In the genomic region with DNA sequence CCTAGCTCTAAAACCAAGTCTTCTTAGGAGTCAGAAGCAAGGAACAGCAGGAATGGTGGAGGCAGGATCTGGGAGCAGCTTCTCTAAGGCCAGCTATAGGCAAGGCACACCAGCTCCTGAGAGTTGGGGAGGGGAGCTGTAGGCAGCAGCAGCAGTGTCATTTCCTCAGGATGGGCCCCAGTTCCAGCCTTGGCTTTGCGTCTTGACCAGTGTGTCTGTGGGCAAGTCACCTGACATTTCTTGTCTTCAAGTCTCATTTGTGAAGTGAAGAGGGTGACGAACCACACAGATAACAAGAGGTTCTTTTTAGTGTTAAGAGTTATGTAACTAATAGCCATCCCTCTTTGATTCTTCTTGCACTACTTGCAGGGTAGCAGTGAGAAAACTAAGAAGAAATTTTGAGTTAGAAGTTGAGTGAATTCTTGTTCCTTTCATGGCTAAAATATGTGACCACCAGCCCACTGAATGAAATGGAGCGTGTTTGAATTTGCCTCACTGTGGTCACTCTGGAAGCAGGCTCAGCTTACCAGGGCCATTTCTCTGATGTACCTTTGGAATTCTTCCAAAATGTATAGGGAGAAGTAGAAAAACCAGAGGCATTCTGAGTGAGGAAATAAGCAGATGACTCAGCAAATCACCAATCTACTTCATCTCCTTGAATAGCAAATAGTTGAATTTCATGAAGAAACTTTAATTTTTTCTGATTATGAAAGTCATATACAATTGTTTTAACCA, we compare ENCODE assay signal across 9 cellular contexts. TPM values are rescaled to one million over a fixed set of nuclear protein-coding genes. Genes with fewer than 3 reads are reported as not detected.
DNase-seq lines count a peak whose midpoint lies in the region; TF ChIP-seq lines count a peak whose summit lies in the region.
"Had no signal": no experiment of that assay in that cellular context is flagged by ENCODE, and none has a peak within 500 bp of the region (broad histone marks: within the 10 kb centered on the region; RNA-seq: fewer than 3 reads in every experiment).

No MANE protein-coding gene starts in this region.

- no peak for TF ChIP-seq CTCF in neutrophil (IDR thresholded peaks at IDR 0.05)

- intact Hi-C loops in activated naive CD4-positive, alpha-beta T cell treated with anti-CD3 and anti-CD28 coated beads for 36 hours (cut with micrococcal nuclease): no loop called here

- peak overlapping the region; percentile 55 for H3K27ac ChIP-seq in neutrophil

- CTCF ChIA-PET in activated naive CD4-positive, alpha-beta T cell treated with anti-CD3 and anti-CD28 coated beads for 36 hours (lab: Charles Lee): interaction anchor here (0.6 to 1.7 kb wide), 4 partner anchors 8 to 110 kb away, joined by 3 to 6 read pairs (median 3); no protein-coding TSS in a partner anchor
- CTCF ChIA-PET in activated CD4-positive, alpha-beta T cell treated with anti-CD3 and anti-CD28 coated beads, Interleukin-2, amount 10 ng/mL, durations not matched to agents 7 days and 5 days (lab: Charles Lee): interaction anchor here (0.6 to 1.4 kb wide), 3 partner anchors 11 to 16 kb away, joined by 3 to 4 read pairs (median 3); no protein-coding TSS in a partner anchor

- H3K9me3 Mint-ChIP-seq in activated naive CD4-positive, alpha-beta T cell treated with anti-CD3 and anti-CD28 coated beads for 36 hours: no peaks in the 10 kb centered on the region
- no peaks in the 10 kb centered on the region for H3K9me3 Mint-ChIP-seq in activated CD4-positive, alpha-beta T cell treated with anti-CD3 and anti-CD28 coated beads, Interleukin-2, amount 10 ng/mL, durations not matched to agents 7 days and 5 days

- no peak overlapping the region for H3K27ac Mint-ChIP-seq in activated naive CD4-positive, alpha-beta T cell treated with anti-CD3 and anti-CD28 coated beads for 36 hours
- H3K27ac Mint-ChIP-seq in activated CD4-positive, alpha-beta T cell treated with anti-CD3 and anti-CD28 coated beads, Interleukin-2, amount 10 ng/mL, durations not matched to agents 7 days and 5 days: no peak overlapping the region
- H3K27ac Mint-ChIP-seq: activated naive CD8-positive, alpha-beta T cell had no signal

- no peaks in the 10 kb centered on the region for H3K36me3 ChIP-seq in neutrophil

- no peaks in the 10 kb centered on the region for H3K4me1 Mint-ChIP-seq in activated naive CD4-positive, alpha-beta T cell treated with anti-CD3 and anti-CD28 coated beads for 36 hours (ENCODE audit: low read depth)
- peaks cover 4% of the 10 kb centered on the region for H3K4me1 Mint-ChIP-seq in activated CD4-positive, alpha-beta T cell treated with anti-CD3 and anti-CD28 coated beads, Interleukin-2, amount 10 ng/mL, durations not matched to agents 7 days and 5 days

- H3K36me3 Mint-ChIP-seq in activated naive CD4-positive, alpha-beta T cell treated with anti-CD3 and anti-CD28 coated beads for 36 hours (ENCODE audit: low read depth): no peaks in the 10 kb centered on the region
- no peaks in the 10 kb centered on the region for H3K36me3 Mint-ChIP-seq in activated CD4-positive, alpha-beta T cell treated with anti-CD3 and anti-CD28 coated beads, Interleukin-2, amount 10 ng/mL, durations not matched to agents 7 days and 5 days (ENCODE audit: low read depth)
- H3K36me3 Mint-ChIP-seq: activated naive CD8-positive, alpha-beta T cell had no signal

- H3K27me3 ChIP-seq in neutrophil: no peaks in the 10 kb centered on the region

- POLR2A ChIA-PET in activated CD4-positive, alpha-beta T cell treated with anti-CD3 and anti-CD28 coated beads, Interleukin-2, amount 10 ng/mL, durations not matched to agents 7 days and 5 days (lab: Charles Lee): interaction anchor here (0.6 kb wide), 1 partner anchor 61 kb away, joined by 3 read pairs; no protein-coding TSS in a partner anchor

- H3K27me3 Mint-ChIP-seq in activated naive CD4-positive, alpha-beta T cell treated with anti-CD3 and anti-CD28 coated beads for 36 hours (ENCODE audit: low read depth): no peaks in the 10 kb centered on the region
- H3K27me3 Mint-ChIP-seq in activated CD4-positive, alpha-beta T cell treated with anti-CD3 and anti-CD28 coated beads, Interleukin-2, amount 10 ng/mL, durations not matched to agents 7 days and 5 days: peaks cover 3% of the 10 kb centered on the region
- H3K27me3 Mint-ChIP-seq: activated naive CD8-positive, alpha-beta T cell had no signal

- peaks cover 9 to 11% of the 10 kb centered on the region in 2 experiments for H3K4me1 ChIP-seq in neutrophil (ENCODE audit: control insufficient read depth in 1 of 2, insufficient read depth in 1 of 2, low read depth in 1 of 2, low read length in 1 of 2)

- no peak overlapping the region for H3K4me3 Mint-ChIP-seq in activated naive CD4-positive, alpha-beta T cell treated with anti-CD3 and anti-CD28 coated beads for 36 hours
- H3K4me3 Mint-ChIP-seq in activated CD4-positive, alpha-beta T cell treated with anti-CD3 and anti-CD28 coated beads, Interleukin-2, amount 10 ng/mL, durations not matched to agents 7 days and 5 days: no peak overlapping the region
- H3K4me3 Mint-ChIP-seq: activated naive CD8-positive, alpha-beta T cell had no signal

- no peaks in the 10 kb centered on the region for H3K9me3 ChIP-seq in neutrophil

- H3K4me3 ChIP-seq in neutrophil (ENCODE audit: low read depth in 1 of 2, low read length in 1 of 2): no peak overlapping the region

- DNase-seq in ELR (ENCODE audit: low read depth) (peak; percentile 76), OCI-M1 (lab: John Stamatoyannopoulos, UW) (peak; percentile 90), dedifferentiated amniotic fluid mesenchymal stem cell (ENCODE audit: extremely low spot score) (peak; percentile 58), NCI-H187 (lab: John Stamatoyannopoulos, UW) (no peak)
- DNase-seq in stimulated activated CD4-positive, alpha-beta T cell treated with anti-CD3 and anti-CD28 coated beads, Interleukin-2, amount 100 ng/mL, for 48 hours: no peak
- no peak for DNase-seq in activated naive CD4-positive, alpha-beta T cell treated with anti-CD3 and anti-CD28 coated beads for 36 hours
- no peak for DNase-seq in activated CD4-positive, alpha-beta T cell treated with anti-CD3 and anti-CD28 coated beads, Interleukin-2, amount 10 ng/mL, durations not matched to agents 7 days and 5 days

RNA-seq across cellular contexts. Expression of a gene that starts 42.4 kb away (rescaled TPM):
- total RNA-seq in activated naive CD4-positive, alpha-beta T cell treated with anti-CD3 and anti-CD28 coated beads for 36 hours: 1 to 10 TPM; 1.5 to 2.4 TPM
- total RNA-seq in activated CD4-positive, alpha-beta T cell treated with anti-CD3 and anti-CD28 coated beads, Interleukin-2, amount 10 ng/mL, durations not matched to agents 7 days and 5 days: 1 to 10 TPM in 1 of 2 experiments, under 1 TPM in 1; 0.74 to 1.4 TPM

RNA-seq across cellular contexts. Expression of a gene that starts 49.0 kb away (rescaled TPM):
- total RNA-seq in activated naive CD4-positive, alpha-beta T cell treated with anti-CD3 and anti-CD28 coated beads for 36 hours: 10 to 100 TPM; 50.4 to 51.1 TPM
- 10 to 100 TPM; 60.2 to 61.1 TPM for total RNA-seq in activated CD4-positive, alpha-beta T cell treated with anti-CD3 and anti-CD28 coated beads, Interleukin-2, amount 10 ng/mL, durations not matched to agents 7 days and 5 days

Comparison
In these comparisons a context has a peak if more than half of its experiments do, and no peak if none do; other contexts are left out.
1. DNase-seq: peak in ELR (single experiment), OCI-M1 (single experiment) and dedifferentiated amniotic fluid mesenchymal stem cell (single experiment); none in stimulated activated CD4-positive, alpha-beta T cell treated with anti-CD3 and anti-CD28 coated beads, Interleukin-2, amount 100 ng/mL, for 48 hours (0 of 2), NCI-H187 (0 of 2), activated naive CD4-positive, alpha-beta T cell treated with anti-CD3 and anti-CD28 coated beads for 36 hours (single experiment) and activated CD4-positive, alpha-beta T cell treated with anti-CD3 and anti-CD28 coated beads, Interleukin-2, amount 10 ng/mL, durations not matched to agents 7 days and 5 days (single experiment).